ENCODE assay signal across 23 cellular contexts in genomic region chr13:59835569-59835968, GRCh38.
"Had no signal": no experiment of that assay in that cellular context is flagged by ENCODE, and none has a peak within 500 bp of the region (broad histone marks: within the 10 kb centered on the region; RNA-seq: fewer than 3 reads in every experiment).

No MANE protein-coding gene starts in this region.

- H3K4me3 Mint-ChIP-seq: immature natural killer cell; memory B cell; naive thymus-derived CD4-positive, alpha-beta T cell; neural crest cell; type B pancreatic cell had no signal

- DNase-seq: cortex of kidney; dorsolateral prefrontal cortex; effector CD8-positive, alpha-beta T cell; glutamatergic neuron; immature natural killer cell; left ventricle myocardium inferior; lower lobe of right lung; naive thymus-derived CD4-positive, alpha-beta T cell; posterior cingulate gyrus; sigmoid colon; stimulated activated CD4-positive, alpha-beta T cell treated with anti-CD3 and anti-CD28 coated beads, Interleukin-2, amount 100 ng/mL, for 48 hours; stimulated activated naive CD4-positive, alpha-beta T cell treated with Interleukin-2 at 50 U/mL for 16 hours; thyroid gland; uterus had no signal

- H3K36me3 Mint-ChIP-seq: immature natural killer cell; memory B cell; naive thymus-derived CD4-positive, alpha-beta T cell; type B pancreatic cell had no signal

- H3K36me3 ChIP-seq: gastroesophageal sphincter, left ventricle myocardium inferior, lower lobe of right lung, right atrium auricular region, sigmoid colon, thyroid gland, uterus had no signal

- FAIRE-seq: endometrium, keratinocyte had no signal

- H3K4me1 ChIP-seq: gastroesophageal sphincter, left ventricle myocardium inferior, lower lobe of right lung, right atrium auricular region, sigmoid colon, thyroid gland, uterus had no signal

- H3K27ac Mint-ChIP-seq: immature natural killer cell; memory B cell; naive thymus-derived CD4-positive, alpha-beta T cell; type B pancreatic cell had no signal

- H3K9me3 Mint-ChIP-seq: memory B cell; naive thymus-derived CD4-positive, alpha-beta T cell; neural crest cell; type B pancreatic cell had no signal

- H3K27ac ChIP-seq: dorsolateral prefrontal cortex, gastroesophageal sphincter, left ventricle myocardium inferior, lower lobe of right lung, right atrium auricular region, sigmoid colon, skin epidermis, thyroid gland, uterus had no signal

- H3K4me1 Mint-ChIP-seq: immature natural killer cell, memory B cell, neural crest cell had no signal

- ATAC-seq: esophagus mucosa; gastroesophageal sphincter; lower lobe of right lung; naive thymus-derived CD4-positive, alpha-beta T cell had no signal

- H3K27me3 Mint-ChIP-seq: memory B cell; naive thymus-derived CD4-positive, alpha-beta T cell; type B pancreatic cell had no signal

- H3K4me3 ChIP-seq: dorsolateral prefrontal cortex, gastroesophageal sphincter, left ventricle myocardium inferior, lower lobe of right lung, right atrium auricular region, sigmoid colon, skin epidermis, thyroid gland, uterus had no signal

- H3K27me3 ChIP-seq: dorsolateral prefrontal cortex, gastroesophageal sphincter, right atrium auricular region, sigmoid colon, thyroid gland, uterus had no signal
